In the genomic region with DNA sequence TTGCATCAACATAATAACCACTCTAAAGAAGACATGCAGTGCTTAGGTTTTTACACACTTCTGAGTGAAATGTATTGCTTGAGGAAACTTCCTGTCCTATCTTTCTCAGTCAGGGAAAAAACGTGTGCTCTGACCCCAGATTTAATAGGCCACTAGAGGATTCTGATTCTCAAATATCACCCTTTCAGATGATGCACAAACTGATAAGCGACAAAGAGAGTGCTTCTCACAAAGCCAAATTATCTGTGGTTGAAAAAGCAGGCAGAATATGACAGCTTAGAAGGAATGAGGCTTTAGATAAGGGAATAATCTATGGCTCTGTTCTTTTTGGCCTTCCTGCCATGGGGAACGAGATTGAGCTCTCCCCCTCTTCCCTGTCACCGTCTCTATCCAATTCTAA, we compare ENCODE assay signal across 28 cellular contexts.
"Had no signal": no experiment of that assay in that cellular context is flagged by ENCODE, and none has a peak within 500 bp of the region (broad histone marks: within the 10 kb centered on the region; RNA-seq: fewer than 3 reads in every experiment).

No MANE protein-coding gene starts in this region.

- H3K4me3 ChIP-seq: coronary artery, dorsolateral prefrontal cortex, esophagus squamous epithelium, gastrocnemius medialis, heart right ventricle, left lung, lower lobe of right lung had no signal

- DNase-seq: dermis blood vessel endothelial cell; dorsolateral prefrontal cortex; effector CD4-positive, alpha-beta T cell; effector memory CD8-positive, alpha-beta T cell; endodermal cell; erythroblast; esophagus squamous epithelium; foreskin fibroblast; foreskin melanocyte; gastrocnemius medialis; glutamatergic neuron; head of caudate nucleus; heart right ventricle; hippocampal formation; left cardiac atrium; left lung; left ventricle myocardium superior; lower lobe of right lung; mesenchymal stem cell; midbrain; naive thymus-derived CD4-positive, alpha-beta T cell; natural killer cell had no signal

- H3K9me3 ChIP-seq: esophagus squamous epithelium, gastrocnemius medialis, left lung, lower lobe of right lung had no signal

- H3K36me3 ChIP-seq: esophagus squamous epithelium, gastrocnemius medialis, heart right ventricle, left lung, lower lobe of right lung had no signal

- H3K27ac ChIP-seq: coronary artery, dorsolateral prefrontal cortex, epithelial cell of prostate, esophagus squamous epithelium, gastrocnemius medialis, heart right ventricle, left lung, lower lobe of right lung had no signal

- ATAC-seq: effector memory CD8-positive, alpha-beta T cell; esophagus mucosa; gastrocnemius medialis; heart right ventricle; left cardiac atrium; left lung; left ventricle myocardium superior; lower lobe of right lung; naive thymus-derived CD4-positive, alpha-beta T cell; natural killer cell had no signal

- H3K4me1 ChIP-seq: esophagus squamous epithelium, gastrocnemius medialis, heart right ventricle, left lung, lower lobe of right lung had no signal

- FAIRE-seq: endometrium, islet of Langerhans, keratinocyte had no signal

- H3K27me3 ChIP-seq: dorsolateral prefrontal cortex, esophagus squamous epithelium, gastrocnemius medialis, heart right ventricle, left lung had no signal
